In genomic region chr1:185555743-185556142, GRCh38 we compare ENCODE assay signal across 37 cellular contexts.
"Had no signal": no experiment of that assay in that cellular context is flagged by ENCODE, and none has a peak within 500 bp of the region (broad histone marks: within the 10 kb centered on the region; RNA-seq: fewer than 3 reads in every experiment).

No MANE protein-coding gene starts in this region.

- H3K27me3 Mint-ChIP-seq: activated CD4-positive, alpha-beta memory T cell treated with anti-CD3 and anti-CD28 coated beads, Interleukin-2, amount 10 ng/mL, durations not matched to agents 7 days and 5 days; activated CD4-positive, alpha-beta T cell treated with anti-CD3 and anti-CD28 coated beads for 36 hours; activated CD4-positive, alpha-beta T cell treated with anti-CD3 and anti-CD28 coated beads, Interleukin-2, amount 10 ng/mL, durations not matched to agents 7 days and 5 days; activated CD8-positive, alpha-beta memory T cell treated with anti-CD3 and anti-CD28 coated beads, Interleukin-2, amount 10 ng/mL, durations not matched to agents 7 days and 5 days; activated naive CD4-positive, alpha-beta T cell treated with anti-CD3 and anti-CD28 coated beads, Interleukin-2, amount 10 ng/mL, durations not matched to agents 7 days and 5 days; activated naive CD4-positive, alpha-beta T cell treated with anti-CD3 and anti-CD28 coated beads, Interleukin-2, amount 50 U/mL, for 24 hours; activated naive CD8-positive, alpha-beta T cell; activated naive CD8-positive, alpha-beta T cell treated with anti-CD3 and anti-CD28 coated beads, Interleukin-2, amount 10 ng/mL, durations not matched to agents 7 days and 5 days; activated naive CD8-positive, alpha-beta T cell treated with anti-CD3 and anti-CD28 coated beads, Interleukin-2, amount 50 U/mL, for 24 hours; activated T-cell treated with anti-CD3 and anti-CD28 coated beads, Interleukin-2, amount 50 U/mL, for 24 hours; central memory CD8-positive, alpha-beta T cell had no signal

- H3K27me3 ChIP-seq: body of pancreas, cardiac muscle cell had no signal

- H3K27ac Mint-ChIP-seq: activated CD4-positive, alpha-beta memory T cell treated with anti-CD3 and anti-CD28 coated beads, Interleukin-2, amount 10 ng/mL, durations not matched to agents 7 days and 5 days; activated CD4-positive, alpha-beta T cell treated with anti-CD3 and anti-CD28 coated beads for 36 hours; activated CD4-positive, alpha-beta T cell treated with anti-CD3 and anti-CD28 coated beads, Interleukin-2, amount 10 ng/mL, durations not matched to agents 7 days and 5 days; activated CD8-positive, alpha-beta memory T cell treated with anti-CD3 and anti-CD28 coated beads, Interleukin-2, amount 10 ng/mL, durations not matched to agents 7 days and 5 days; activated CD8-positive, alpha-beta T cell treated with anti-CD3 and anti-CD28 coated beads, Interleukin-2, amount 10 ng/mL, durations not matched to agents 7 days and 5 days; activated naive CD4-positive, alpha-beta T cell treated with anti-CD3 and anti-CD28 coated beads, Interleukin-2, amount 10 ng/mL, durations not matched to agents 7 days and 5 days; activated naive CD4-positive, alpha-beta T cell treated with anti-CD3 and anti-CD28 coated beads, Interleukin-2, amount 50 U/mL, for 24 hours; activated naive CD8-positive, alpha-beta T cell; activated naive CD8-positive, alpha-beta T cell treated with anti-CD3 and anti-CD28 coated beads, Interleukin-2, amount 10 ng/mL, durations not matched to agents 7 days and 5 days; activated naive CD8-positive, alpha-beta T cell treated with anti-CD3 and anti-CD28 coated beads, Interleukin-2, amount 50 U/mL, for 24 hours; activated T-cell treated with anti-CD3 and anti-CD28 coated beads, Interleukin-2, amount 50 U/mL, for 24 hours; activated T-helper 2 cell treated with anti-CD3 and anti-CD28 coated beads, Interferon-gamma antibody, Interleukin-2, Interleukin-4, amounts not matched to agents 10 μg/mL and 5 μg/mL and 100 μg/mL, durations not matched to agents 14 hours and 24 hours and 36 hours; T-helper 1 cell treated with Interleukin-12 subunit alpha and Interleukin-12 subunit beta and Interleukin-4 antibody, amounts not matched to agents 30 μg/mL and 1 μg/mL, for 36 hours; T-helper 2 cell treated with Interferon-gamma antibody and Interleukin-4, amounts not matched to agents 5 μg/mL and 100 μg/mL, for 36 hours; WTC11 had no signal

- H3K27ac ChIP-seq: body of pancreas, cardiac muscle cell, WERI-Rb-1 had no signal

- ATAC-seq: activated CD4-positive, alpha-beta T cell treated with anti-CD3 and anti-CD28 coated beads for 36 hours; activated CD4-positive, CD25-positive, alpha-beta regulatory T cell treated with anti-CD3 and anti-CD28 coated beads, Interleukin-2, amount 50 U/mL, for 24 hours; activated CD8-positive, alpha-beta memory T cell treated with anti-CD3 and anti-CD28 coated beads, Interleukin-2, amount 10 ng/mL, durations not matched to agents 7 days and 5 days; activated CD8-positive, alpha-beta T cell treated with anti-CD3 and anti-CD28 coated beads, Interleukin-2, amount 10 ng/mL, durations not matched to agents 7 days and 5 days; activated naive CD8-positive, alpha-beta T cell treated with anti-CD3 and anti-CD28 coated beads, Interleukin-2, amount 50 U/mL, for 24 hours; body of pancreas; WTC11 had no signal

- H3K9me3 Mint-ChIP-seq: activated naive CD4-positive, alpha-beta T cell treated with anti-CD3 and anti-CD28 coated beads, Interleukin-2, amount 10 ng/mL, durations not matched to agents 7 days and 5 days; activated naive CD4-positive, alpha-beta T cell treated with anti-CD3 and anti-CD28 coated beads, Interleukin-2, amount 50 U/mL, for 24 hours; activated naive CD8-positive, alpha-beta T cell treated with anti-CD3 and anti-CD28 coated beads, Interleukin-2, amount 50 U/mL, for 24 hours; central memory CD8-positive, alpha-beta T cell had no signal

- DNase-seq: activated CD4-positive, alpha-beta memory T cell treated with anti-CD3 and anti-CD28 coated beads, Interleukin-2, amount 10 ng/mL, durations not matched to agents 7 days and 5 days; activated CD4-positive, alpha-beta T cell treated with anti-CD3 and anti-CD28 coated beads for 1 hour; activated CD4-positive, alpha-beta T cell treated with anti-CD3 and anti-CD28 coated beads for 36 hours; activated CD4-positive, alpha-beta T cell treated with anti-CD3 and anti-CD28 coated beads for 48 hours; activated CD4-positive, alpha-beta T cell treated with anti-CD3 and anti-CD28 coated beads, Interleukin-2, amount 10 ng/mL, durations not matched to agents 7 days and 5 days; activated CD4-positive, alpha-beta T cell treated with anti-CD3 and anti-CD28 coated beads, Interleukin-2, amount 50 U/mL, for 48 hours; activated CD4-positive, CD25-positive, alpha-beta regulatory T cell; activated CD8-positive, alpha-beta memory T cell treated with anti-CD3 and anti-CD28 coated beads for 24 hours; activated CD8-positive, alpha-beta memory T cell treated with anti-CD3 and anti-CD28 coated beads, Interleukin-2, amount 10 ng/mL, durations not matched to agents 7 days and 5 days; activated CD8-positive, alpha-beta memory T cell treated with anti-CD3 and anti-CD28 coated beads, Interleukin-2, amount 50 U/mL, for 48 hours; activated CD8-positive, alpha-beta T cell treated with anti-CD3 and anti-CD28 coated beads, Interleukin-2, amount 10 ng/mL, durations not matched to agents 7 days and 5 days; activated effector memory CD4-positive, alpha-beta T cell treated with Interleukin-2 at 50 U/mL for 16 hours; activated gamma-delta T cell; activated naive CD4-positive, alpha-beta T cell treated with anti-CD3 and anti-CD28 coated beads, Interleukin-2, amount 10 ng/mL, durations not matched to agents 7 days and 5 days; activated naive CD4-positive, alpha-beta T cell treated with Interleukin-2 at 50 U/mL for 16 hours; activated naive CD8-positive, alpha-beta T cell treated with anti-CD3 and anti-CD28 coated beads, Interleukin-2, amount 10 ng/mL, durations not matched to agents 7 days and 5 days; activated naive CD8-positive, alpha-beta T cell treated with anti-CD3 and anti-CD28 coated beads, Interleukin-2, amount 50 U/mL, for 24 hours; activated T-cell treated with anti-CD3 and anti-CD28 coated beads, Interleukin-2, amount 50 U/mL, for 24 hours; activated T-cell treated with anti-CD3 and anti-CD28 coated beads, Interleukin-2, amount 50 U/mL, for 48 hours; amygdala; aorta; body of pancreas; caudate nucleus; cerebellar nuclear complex; T-helper 1 cell; T-helper 2 cell; T-helper 9 cell; WERI-Rb-1 had no signal

- H3K36me3 Mint-ChIP-seq: activated naive CD4-positive, alpha-beta T cell treated with anti-CD3 and anti-CD28 coated beads, Interleukin-2, amount 10 ng/mL, durations not matched to agents 7 days and 5 days had no signal

- H3K36me3 ChIP-seq: cardiac muscle cell, WERI-Rb-1 had no signal

- H3K9me3 ChIP-seq: body of pancreas had no signal

- H3K4me3 Mint-ChIP-seq: activated CD4-positive, alpha-beta memory T cell treated with anti-CD3 and anti-CD28 coated beads, Interleukin-2, amount 10 ng/mL, durations not matched to agents 7 days and 5 days; activated CD4-positive, alpha-beta T cell treated with anti-CD3 and anti-CD28 coated beads for 36 hours; activated CD4-positive, alpha-beta T cell treated with anti-CD3 and anti-CD28 coated beads, Interleukin-2, amount 10 ng/mL, durations not matched to agents 7 days and 5 days; activated CD8-positive, alpha-beta memory T cell treated with anti-CD3 and anti-CD28 coated beads, Interleukin-2, amount 10 ng/mL, durations not matched to agents 7 days and 5 days; activated CD8-positive, alpha-beta T cell treated with anti-CD3 and anti-CD28 coated beads, Interleukin-2, amount 10 ng/mL, durations not matched to agents 7 days and 5 days; activated naive CD4-positive, alpha-beta T cell treated with anti-CD3 and anti-CD28 coated beads, Interleukin-2, amount 10 ng/mL, durations not matched to agents 7 days and 5 days; activated naive CD4-positive, alpha-beta T cell treated with anti-CD3 and anti-CD28 coated beads, Interleukin-2, amount 50 U/mL, for 24 hours; activated naive CD8-positive, alpha-beta T cell; activated naive CD8-positive, alpha-beta T cell treated with anti-CD3 and anti-CD28 coated beads, Interleukin-2, amount 10 ng/mL, durations not matched to agents 7 days and 5 days; activated naive CD8-positive, alpha-beta T cell treated with anti-CD3 and anti-CD28 coated beads, Interleukin-2, amount 50 U/mL, for 24 hours; activated T-cell treated with anti-CD3 and anti-CD28 coated beads, Interleukin-2, amount 50 U/mL, for 24 hours; central memory CD8-positive, alpha-beta T cell; T-helper 1 cell treated with Interleukin-12 subunit alpha and Interleukin-12 subunit beta and Interleukin-4 antibody, amounts not matched to agents 30 μg/mL and 1 μg/mL, for 36 hours; T-helper 2 cell treated with Interferon-gamma antibody and Interleukin-4, amounts not matched to agents 5 μg/mL and 100 μg/mL, for 36 hours; WTC11 had no signal

- H3K4me3 ChIP-seq: body of pancreas, cardiac muscle cell had no signal
